Comparison of ENCODE assay signal across 23 cellular contexts in the genomic region with DNA sequence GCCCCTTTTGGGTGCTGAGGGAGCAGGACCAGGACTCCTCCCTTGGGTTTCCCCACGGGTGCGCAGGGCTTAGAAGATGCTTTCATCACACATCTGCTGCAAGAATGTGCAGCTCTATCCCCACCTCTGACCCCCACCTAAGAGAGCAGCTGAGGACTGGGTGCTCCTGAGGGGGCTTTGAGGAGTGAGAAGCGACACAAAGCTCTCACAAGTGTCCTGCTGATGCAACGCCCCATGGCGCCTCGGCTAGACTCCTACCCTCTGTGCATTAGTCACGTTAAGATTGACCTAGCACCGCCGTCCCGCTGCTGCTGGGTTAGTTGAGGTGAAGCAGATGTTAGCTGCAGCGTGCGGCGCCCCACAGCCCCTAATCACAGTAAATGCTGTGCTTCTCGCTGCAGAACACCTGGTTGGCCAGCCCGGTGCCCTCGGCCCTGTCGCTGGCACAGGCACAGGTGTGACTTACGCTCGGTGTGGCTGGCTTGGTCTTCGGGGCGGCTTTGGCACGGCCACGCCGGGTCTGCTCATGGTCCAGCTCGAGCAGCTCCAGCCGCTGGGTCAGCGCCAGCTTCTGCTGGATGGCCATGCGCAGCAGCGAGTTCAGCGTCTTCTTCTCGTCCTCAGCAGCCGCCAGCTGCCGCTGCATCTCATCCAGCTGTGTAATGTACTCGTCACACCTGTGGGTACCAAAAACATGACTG. TPM values are rescaled to one million over a fixed set of nuclear protein-coding genes. Genes with fewer than 3 reads are reported as not detected.
DNase-seq lines count a peak whose midpoint lies in the region; ATAC-seq, FAIRE-seq and TF ChIP-seq lines count a peak whose summit lies in the region.
"Had no signal": no experiment of that assay in that cellular context is flagged by ENCODE, and none has a peak within 500 bp of the region (broad histone marks: within the 10 kb centered on the region; RNA-seq: fewer than 3 reads in every experiment).

No MANE protein-coding gene starts in this region.

- H3K36me3 ChIP-seq in H7 (replicated peaks; ENCODE audit: control insufficient read depth, insufficient read depth, low read length) (peaks cover 48% of the 10 kb centered on the region), K562 (ENCODE audit: control insufficient read depth, insufficient read depth, low read length) (peaks cover 89% of the 10 kb centered on the region; the same call in 2 of the 3 replicates)

- intact Hi-C loops in K562 (cut with micrococcal nuclease): no loop called here
- intact Hi-C loops in left ventricle myocardium superior (cut with micrococcal nuclease): loop anchor here (5.0 kb wide), 1 partner anchor 77 kb away; no protein-coding TSS in a partner anchor
- intact Hi-C loops in sciatic nerve (cut with DNase I): loop anchor here (5.0 kb wide), 1 partner anchor 77 kb away; no protein-coding TSS in a partner anchor

- peaks cover 19% of the 10 kb centered on the region for H4K20me1 ChIP-seq in K562 (replicated peaks; ENCODE audit: control insufficient read depth, insufficient read depth, low read length)

- no peak for FAIRE-seq in K562 (lab: Jason Lieb, UNC)
- FAIRE-seq: HepG2 had no signal

- no peak overlapping the region for H2AFZ ChIP-seq in K562 (ENCODE audit: low read depth, low read length)

- H3K27me3 ChIP-seq in H7 (ENCODE audit: control insufficient read depth, insufficient read depth, low read length) (no peaks in the 10 kb centered on the region), K562 (ENCODE audit: control insufficient read depth in 2 of 2, insufficient read depth in 2 of 2, low read length in 2 of 2) (no peaks in the 10 kb centered on the region)
- H3K27me3 ChIP-seq: ascending aorta had no signal

- no peak for TF ChIP-seq POLR2A in K562 (conservative IDR thresholded peaks at IDR 0.05)

- 95% methylated on average over 28 of the region's 34 CpGs for WGBS in K562 (ENCODE audit: insufficient coverage, low coverage, missing lambda C conversion rate)

- DNase-seq in H7 (peak; percentile 30), K562 (ENCODE audit: extremely low read depth in 1 of 4, low spot score in 3 of 4) (peak in 1 of 4 experiments; percentile 5), left ventricle myocardium superior (peak; percentile 83), sciatic nerve (ENCODE audit: low spot score) (peak; percentile 57), NCI-H128 (lab: John Stamatoyannopoulos, UW; ENCODE audit: unreplicated experiment) (no peak)
- DNase-seq in stimulated activated CD4-positive, alpha-beta T cell treated with anti-CD3 and anti-CD28 coated beads, Interleukin-1b, Interleukin-23, amount 100 ng/mL, for 48 hours: no peak
- DNase-seq: activated CD8-positive, alpha-beta memory T cell treated with anti-CD3 and anti-CD28 coated beads, Interleukin-2, amount 50 U/mL, for 48 hours; activated effector memory CD4-positive, alpha-beta T cell treated with anti-CD3 and anti-CD28 coated beads, Interleukin-2, amount 50 U/mL, for 16 hours; CD8-positive, alpha-beta memory T cell; cerebellar nuclear complex; DMS79; effector memory CD4-positive, alpha-beta T cell; islet precursor cell; NCI-H1436; NCI-H748 treated with DMSO at 0.1 percent for 48 hours; SK-N-SH; stimulated activated CD4-positive, alpha-beta T cell treated with anti-CD3 and anti-CD28 coated beads, Interleukin-12 subunit alpha, Interleukin-12 subunit beta, amount 100 ng/mL, for 4 hours; T-helper 9 cell had no signal

- H3K9me1 ChIP-seq in K562 (ENCODE audit: control insufficient read depth, insufficient read depth, low read length): no peaks in the 10 kb centered on the region

- BruUV-seq in K562 (replicated peaks; lab: Mats Ljungman, UMichigan): no TSS peak

- H3K9me3 ChIP-seq in K562 (replicated peaks; ENCODE audit: control insufficient read depth, insufficient read depth, low read depth, low read length): no peaks in the 10 kb centered on the region
- H3K9me3 ChIP-seq: ascending aorta, HAP-1, SK-N-SH had no signal

- no peak for TF ChIP-seq CTCF in K562 (IDR thresholded peaks at IDR 0.05 in 2 of 3, conservative IDR thresholded peaks at IDR 0.05 in 1 of 3; ENCODE audit: insufficient read depth in 2 of 3, low read depth in 1 of 3, low read length in 3 of 3)

- TF ChIP-seq RAD21 in K562 (CRISPR knock-in tag; conservative IDR thresholded peaks at IDR 0.05 in 1 of 2, IDR thresholded peaks at IDR 0.05 in 1 of 2): no peak

- H3K4me2 ChIP-seq in K562 (ENCODE audit: insufficient read depth, low read length): no peak overlapping the region
- H3K4me2 ChIP-seq: SK-N-SH had no signal

- no peak overlapping the region for H3K4me3 ChIP-seq in H7 (ENCODE audit: insufficient read depth, low read depth, low read length)
- H3K4me3 ChIP-seq in K562: no peak overlapping the region
- H3K4me3 ChIP-seq: ascending aorta, HAP-1 had no signal

- CTCF ChIA-PET in K562 (lab: Yijun Ruan, JAX; ENCODE audit: low intra/inter-chr PET ratio): no interaction called here

- POLR2A ChIA-PET in K562 (lab: Yijun Ruan, JAX): no interaction called here

- peak overlapping the region in 1 of 2 experiments; percentile 55; a peak in 1 of 4 replicates for H3K9ac ChIP-seq in K562 (ENCODE audit: insufficient read depth in 1 of 2, low read depth in 2 of 2, low read length in 2 of 2)
- H3K9ac ChIP-seq: SK-N-SH had no signal

- ATAC-seq in K562 (no peak), left ventricle myocardium superior (peak; percentile 60), sciatic nerve (no peak), HG03432 (IDR thresholded peaks at IDR 0.05; ENCODE audit: unreplicated experiment) (no peak)
- ATAC-seq: activated CD4-positive, CD25-positive, alpha-beta regulatory T cell treated with anti-CD3 and anti-CD28 coated beads, Interleukin-2, amount 50 U/mL, for 24 hours; HepG2 had no signal

- TF ChIP-seq EP300 in K562 (IDR thresholded peaks at IDR 0.05; ENCODE audit: low read length): no peak

- in situ Hi-C loops in K562 (cut with MboI): loop anchor here (10.0 kb wide), 1 partner anchor 70 kb away; no protein-coding TSS in a partner anchor

- no peaks in the 10 kb centered on the region; the same call in 2 of the 3 replicates for H3K79me2 ChIP-seq in K562 (ENCODE audit: control insufficient read depth, insufficient read depth, low read length)

- H3K4me1 ChIP-seq in K562 (replicated peaks in 1 of 2; ENCODE audit: control insufficient read depth in 2 of 2, insufficient read depth in 2 of 2, low read length in 2 of 2): peaks cover 8 to 19% of the 10 kb centered on the region in 2 experiments
- H3K4me1 ChIP-seq: ascending aorta, HAP-1 had no signal

- no peak overlapping the region for H3K27ac ChIP-seq in K562 (ENCODE audit: extremely low read depth, low read depth, low read length)
- H3K27ac ChIP-seq: ascending aorta had no signal

TF ChIP-seq in K562, 482 proteins besides CTCF, POLR2A, EP300 and RAD21 (continues in another document):
- no peak for TF ChIP-seq SMARCE1 (IDR thresholded peaks at IDR 0.05)
- peak; percentile 42; the same call in 1 of the 2 replicates for TF ChIP-seq POLR2G (IDR thresholded peaks at IDR 0.05; ENCODE audit: low read depth, low read length)
- no peak for TF ChIP-seq EGR1 (conservative IDR thresholded peaks at IDR 0.05)

RNA-seq across cellular contexts. Expression of gene IPPK, which starts 45.0 kb away (rescaled TPM):
- 10.6 and 12.5 TPM in 2 replicates for total RNA-seq in H7 (2014; rRNA removed; shearing (Covaris generic))
- 42.1 and 46.0 TPM in 2 replicates for total RNA-seq in K562 (2011; cell fraction: chromatin; rRNA removed; ENCODE audit: low replicate concordance)
- 27.7 and 28.2 TPM in 2 replicates for total RNA-seq in K562 (2011; cell fraction: nucleolus; rRNA removed)
- 26.2 and 30.0 TPM in 2 replicates for total RNA-seq in K562 (2011; cell fraction: nucleoplasm; rRNA removed)
- total RNA-seq in K562 (2014; rRNA removed) (11.2 and 11.3 TPM in 2 replicates), K562 (2014; rRNA removed; fragmentation: Illumina TruSeq; extraction: Trizol) (14.2 and 14.5 TPM in 2 replicates), K562 (2015; rRNA removed; fragmentation: Illumina TruSeq; extraction: Trizol) (11.1 and 11.2 TPM in 2 replicates), K562 (2021) (9.7 and 11.1 TPM in 2 replicates), left ventricle myocardium superior (7.6 TPM), sciatic nerve (10.7 TPM)
- polyA plus RNA-seq in K562 (2011; rRNA removed) (21.1 and 22.2 TPM in 2 replicates), K562 (2014; fragmentation: Illumina TruSeq; extraction: Trizol) (15.2 and 16.0 TPM in 2 replicates), K562 (2014; fragmentation: Nextera tagmentation; extraction: Ambion mirVana) (1 to 10 TPM; 3.1 TPM), K562 (2014; rRNA removed) (10.9 and 13.0 TPM in 2 replicates)
- 19.0 and 20.1 TPM in 2 replicates for polyA plus RNA-seq in K562 (2011; cell fraction: cytosol; rRNA removed)
- polyA plus RNA-seq in K562 (2011; cell fraction: nucleus; rRNA removed): 58.7 and 61.8 TPM in 2 replicates
- polyA plus RNA-seq in K562 (2012): 8.4 and 9.4 TPM in 2 replicates
- polyA minus RNA-seq in K562 (2011; rRNA and poly(A)+ RNA removed): 31.1 and 42.9 TPM in 2 replicates
- 11.0 and 13.6 TPM in 2 replicates for polyA minus RNA-seq in K562 (2011; cell fraction: cytosol; rRNA and poly(A)+ RNA removed)
- polyA minus RNA-seq in K562 (2011; cell fraction: nucleus; rRNA and poly(A)+ RNA removed): 10.8 and 11.0 TPM in 2 replicates

RNA-seq across cellular contexts. Expression of gene BICD2, which starts 49.7 kb away (rescaled TPM):
- total RNA-seq in H7 (2014; rRNA removed; shearing (Covaris generic)): 34.3 and 42.2 TPM in 2 replicates
- total RNA-seq in K562 (2011; cell fraction: chromatin; rRNA removed; ENCODE audit: low replicate concordance): 11.6 and 16.6 TPM in 2 replicates
- 8.3 and 9.7 TPM in 2 replicates for total RNA-seq in K562 (2011; cell fraction: nucleolus; rRNA removed)
- 13.4 and 19.4 TPM in 2 replicates for total RNA-seq in K562 (2011; cell fraction: nucleoplasm; rRNA removed)
- total RNA-seq in K562 (2014; rRNA removed) (18.8 and 20.9 TPM in 2 replicates), K562 (2014; rRNA removed; fragmentation: Illumina TruSeq; extraction: Trizol) (10.3 and 11.8 TPM in 2 replicates), K562 (2015; rRNA removed; fragmentation: Illumina TruSeq; extraction: Trizol) (16.9 and 17.9 TPM in 2 replicates), K562 (2021) (22.4 and 23.4 TPM in 2 replicates), left ventricle myocardium superior (39.2 TPM), sciatic nerve (31.0 TPM)
- polyA plus RNA-seq in K562 (2011; rRNA removed) (6.1 and 6.6 TPM in 2 replicates), K562 (2014; fragmentation: Illumina TruSeq; extraction: Trizol) (11.0 and 12.7 TPM in 2 replicates), K562 (2014; fragmentation: Nextera tagmentation; extraction: Ambion mirVana) (1 to 10 TPM; 3.6 to 4.3 TPM), K562 (2014; rRNA removed) (12.1 and 14.1 TPM in 2 replicates)
- polyA plus RNA-seq in K562 (2011; cell fraction: cytosol; rRNA removed): 6.7 and 7.1 TPM in 2 replicates
- polyA plus RNA-seq in K562 (2011; cell fraction: nucleus; rRNA removed): 19.7 and 24.3 TPM in 2 replicates
- 13.0 and 13.4 TPM in 2 replicates for polyA plus RNA-seq in K562 (2012)
- polyA minus RNA-seq in K562 (2011; rRNA and poly(A)+ RNA removed): 4.7 and 6.5 TPM in 2 replicates
- 6.4 and 8.6 TPM in 2 replicates for polyA minus RNA-seq in K562 (2011; cell fraction: cytosol; rRNA and poly(A)+ RNA removed)
- polyA minus RNA-seq in K562 (2011; cell fraction: nucleus; rRNA and poly(A)+ RNA removed): 7.7 and 8.9 TPM in 2 replicates

Comparison
In these comparisons a context has a peak if more than half of its experiments do, and no peak if none do; other contexts are left out.
1. DNase-seq: peak in H7 (single experiment), left ventricle myocardium superior (single experiment) and sciatic nerve (single experiment); none in stimulated activated CD4-positive, alpha-beta T cell treated with anti-CD3 and anti-CD28 coated beads, Interleukin-1b, Interleukin-23, amount 100 ng/mL, for 48 hours (single experiment) and NCI-H128 (single experiment).